8 cellular contexts compared by ENCODE assay signal in genomic region chr6:32852844-32853540, GRCh38. TPM values are rescaled to one million over a fixed set of nuclear protein-coding genes. Genes with fewer than 3 reads are reported as not detected.
A peak's percentile ranks its signal among the peaks of the same experiment; 100 is the strongest.
DNase-seq lines count a peak whose midpoint lies in the region; TF ChIP-seq lines count a peak whose summit lies in the region.

No MANE protein-coding gene starts in this region.

- peak overlapping the region; percentile 95 to 100 (median 99) for H3K4me3 Mint-ChIP-seq in CD8-positive, alpha-beta memory T cell

- POLR2A ChIA-PET in CD8-positive, alpha-beta memory T cell (lab: Charles Lee): interaction anchor here (0.7 to 5.5 kb wide), 8 partner anchors 11 to 660 kb away, joined by 3 to 350 read pairs (median 6); partner anchors contain the start of genes GPSM3, HLA-DMA, PSMB8 and TAP2

- no peaks in the 10 kb centered on the region for H3K27me3 ChIP-seq in CD8-positive, alpha-beta memory T cell (ENCODE audit: insufficient read depth, low read length, poor library complexity, severe bottlenecking)
- peaks cover 52% of the 10 kb centered on the region for H3K27me3 ChIP-seq in HUES48 (ENCODE audit: control insufficient read depth, insufficient read depth, low read length)

- no peaks in the 10 kb centered on the region for H3K9me3 ChIP-seq in CD8-positive, alpha-beta memory T cell (ENCODE audit: low read length)
- no peaks in the 10 kb centered on the region for H3K9me3 ChIP-seq in HUES48 (ENCODE audit: control insufficient read depth, insufficient read depth, low read length)

- no peaks in the 10 kb centered on the region for H3K27me3 Mint-ChIP-seq in CD8-positive, alpha-beta memory T cell

- H3K27ac ChIP-seq in CD8-positive, alpha-beta memory T cell (ENCODE audit: low read depth, low read length): peak overlapping the region; percentile 97
- H3K27ac ChIP-seq in HUES48 (ENCODE audit: low read depth, low read length): no peak overlapping the region
- peak overlapping the region; percentile 98 for H3K27ac ChIP-seq in cingulate gyrus (ENCODE audit: low read depth, low read length)

- DNase-seq in CD8-positive, alpha-beta memory T cell: peak; percentile 44 to 81 (median 47)
- peak; percentile 66 for DNase-seq in GM20000 (ENCODE audit: low spot score)
- DNase-seq in activated CD4-positive, CD25-positive, alpha-beta regulatory T cell treated with anti-CD3 and anti-CD28 coated beads, Interleukin-2, amount 50 U/mL, for 72 hours: peak; percentile 80
- DNase-seq in kidney tubule cell (ENCODE audit: low spot score): peak; percentile 61
- DNase-seq in stimulated activated CD4-positive, alpha-beta T cell treated with anti-CD3 and anti-CD28 coated beads, Interleukin-2, amount 100 ng/mL, for 4 hours (ENCODE audit: low read depth): peak; percentile 41
- no peak for DNase-seq in GM19238 (ENCODE audit: insufficient read length, low spot score)

- H3K36me3 Mint-ChIP-seq in CD8-positive, alpha-beta memory T cell: peaks cover 28 to 92% (median 50%) of the 10 kb centered on the region in 3 donors

- H3K4me1 Mint-ChIP-seq in CD8-positive, alpha-beta memory T cell: peaks cover 73 to 80% (median 77%) of the 10 kb centered on the region in 3 donors

- CTCF ChIA-PET in CD8-positive, alpha-beta memory T cell (lab: Charles Lee): interaction anchor here (0.6 to 7.9 kb wide), 17 partner anchors 8 to 223 kb away, joined by 3 to 295 read pairs (median 4); partner anchors contain the start of genes BRD2, HLA-DMA, HLA-DPB1 and PSMB8

- peak overlapping the region; percentile 98 to 100 (median 100) for H3K27ac Mint-ChIP-seq in CD8-positive, alpha-beta memory T cell

- H3K4me1 ChIP-seq in CD8-positive, alpha-beta memory T cell (ENCODE audit: insufficient read depth, low read length): peaks cover 71% of the 10 kb centered on the region
- peaks cover 5% of the 10 kb centered on the region; the same call in 1 of the 2 replicates for H3K4me1 ChIP-seq in HUES48 (ENCODE audit: control insufficient read depth, insufficient read depth, low read length)

- no peak for TF ChIP-seq CTCF in GM20000 (IDR thresholded peaks at IDR 0.05; ENCODE audit: extremely low read depth, missing control alignments)

- H3K4me3 ChIP-seq in CD8-positive, alpha-beta memory T cell (ENCODE audit: low read length): peak overlapping the region; percentile 90
- peak overlapping the region; percentile 71 for H3K4me3 ChIP-seq in HUES48 (ENCODE audit: low read depth, low read length)

- H3K9me3 Mint-ChIP-seq in CD8-positive, alpha-beta memory T cell: no peaks in the 10 kb centered on the region

- H3K9ac ChIP-seq in HUES48 (ENCODE audit: low read depth, low read length): peak overlapping the region; percentile 25; the same call in 1 of the 2 replicates

- H3K36me3 ChIP-seq in CD8-positive, alpha-beta memory T cell (ENCODE audit: insufficient read depth, low read length): peaks cover 60% of the 10 kb centered on the region
- peaks cover 18% of the 10 kb centered on the region for H3K36me3 ChIP-seq in HUES48 (ENCODE audit: control insufficient read depth, insufficient read depth, low read length)

RNA-seq across cellular contexts. Expression of gene TAP1, which starts 0.5 kb away (rescaled TPM):
- 100 to 1,000 TPM; 394 to 407 TPM for total RNA-seq in CD8-positive, alpha-beta memory T cell
- 396 TPM for polyA plus RNA-seq in CD8-positive, alpha-beta memory T cell

RNA-seq across cellular contexts. Expression of gene PSMB9, which starts 1.0 kb away (rescaled TPM):
- total RNA-seq in CD8-positive, alpha-beta memory T cell: 100 to 1,000 TPM; 245 to 255 TPM
- 597 TPM for polyA plus RNA-seq in CD8-positive, alpha-beta memory T cell

RNA-seq across cellular contexts. Expression of gene PSMB8, which starts 9.1 kb away (rescaled TPM):
- total RNA-seq in CD8-positive, alpha-beta memory T cell: 100 to 1,000 TPM; 311 to 326 TPM
- polyA plus RNA-seq in CD8-positive, alpha-beta memory T cell: 422 TPM

RNA-seq across cellular contexts. Expression of gene TAP2, which starts 14.5 kb away (rescaled TPM):
- total RNA-seq in CD8-positive, alpha-beta memory T cell: 100 to 1,000 TPM; 221 to 228 TPM
- polyA plus RNA-seq in CD8-positive, alpha-beta memory T cell: 35.8 TPM

RNA-seq across cellular contexts. Expression of gene HLA-DOB, which starts 36.2 kb away (rescaled TPM):
- total RNA-seq in CD8-positive, alpha-beta memory T cell: under 1 TPM; 0.77 to 0.97 TPM
- 0.62 TPM for polyA plus RNA-seq in CD8-positive, alpha-beta memory T cell
